ENCODE assay signal across 17 cellular contexts in the genomic region with DNA sequence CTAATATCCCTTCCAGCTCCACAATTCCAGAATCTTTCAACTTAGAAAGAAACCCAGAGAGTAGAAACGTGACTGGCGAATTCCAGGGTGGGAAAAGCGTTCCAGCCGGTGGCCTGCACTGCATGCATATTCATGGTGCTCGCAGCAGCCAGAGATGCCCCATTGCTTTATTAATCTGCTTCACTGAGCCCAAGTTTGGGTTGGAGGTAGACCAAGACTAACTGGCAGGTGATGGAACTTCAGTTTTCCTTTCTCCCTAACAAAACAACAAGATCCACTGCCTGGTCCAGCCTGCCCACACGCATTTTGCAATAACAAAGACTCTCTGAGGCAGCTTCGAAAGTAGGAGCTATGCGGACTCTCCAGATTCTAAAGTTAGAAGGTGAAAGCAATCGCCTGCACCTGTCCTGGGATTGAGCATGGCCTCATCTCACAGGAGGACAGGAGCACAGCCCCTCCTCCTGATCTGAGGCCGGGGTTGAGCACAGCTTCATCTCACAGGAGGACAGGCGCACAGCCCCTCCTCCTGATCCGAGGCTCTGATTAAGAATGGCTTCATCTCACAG.
DNase-seq lines count a peak whose midpoint lies in the region; ATAC-seq and TF ChIP-seq lines count a peak whose summit lies in the region.
"Had no signal": no experiment of that assay in that cellular context is flagged by ENCODE, and none has a peak within 500 bp of the region (broad histone marks: within the 10 kb centered on the region; RNA-seq: fewer than 3 reads in every experiment).

No MANE protein-coding gene starts in this region.

- no peaks in the 10 kb centered on the region for H3K9me3 Mint-ChIP-seq in WTC11
- H3K9me3 Mint-ChIP-seq: CD4-positive, alpha-beta T cell had no signal

- CTCF ChIA-PET in WTC11 (lab: Charles Lee), result interaction anchor here (0.5 to 3.7 kb wide), 3 partner anchors 13 to 180 kb away, joined by 3 to 29 read pairs (median 9); no protein-coding TSS in a partner anchor

- POLR2A ChIA-PET in WTC11 (lab: Charles Lee), result no interaction called here

- H3K27me3 Mint-ChIP-seq in WTC11 (ENCODE audit: low read depth), result no peaks in the 10 kb centered on the region; the same call in 1 of the 2 replicates

- H3K4me3 Mint-ChIP-seq in WTC11, result no peak overlapping the region
- H3K4me3 Mint-ChIP-seq: B cell; CD4-positive, alpha-beta T cell had no signal

- intact Hi-C loops in psoas muscle (cut with DNase I), result no loop called here

- in situ Hi-C loops in G401 (cut with HindIII; ENCODE audit: low sequenced_read_pairs), result no loop called here

- no peaks in the 10 kb centered on the region for H3K27me3 ChIP-seq in psoas muscle (ENCODE audit: insufficient read depth in 3 of 3, low read length in 2 of 3)

- ATAC-seq in WTC11, result peak; percentile 53
- peak in 2 of 4 donors; percentile 38 to 70 for ATAC-seq in psoas muscle
- ATAC-seq in HG03565 (IDR thresholded peaks at IDR 0.05; ENCODE audit: unreplicated experiment), result no peak
- ATAC-seq: HCT116 had no signal

- H3K4me1 ChIP-seq in psoas muscle, result no peaks in the 10 kb centered on the region

- H3K36me3 Mint-ChIP-seq in WTC11, result no peaks in the 10 kb centered on the region

- TF ChIP-seq CTCF in WTC11 (IDR thresholded peaks at IDR 0.05) (no peak), psoas muscle (IDR thresholded peaks at IDR 0.05) (no peak)

- DNase-seq in G401 (ENCODE audit: low spot score) (peak; percentile 58), WTC11 (ENCODE audit: low spot score) (no peak), cerebellar cortex (ENCODE audit: low spot score) (peak; percentile 42), psoas muscle (no peak), AG08396 (ENCODE audit: low spot score) (no peak), DMS53 treated with DMSO at 0.1 percent for 48 hours (lab: John Stamatoyannopoulos, UW; ENCODE audit: unreplicated experiment) (no peak)
- no peak for DNase-seq in central memory CD4-positive, alpha-beta T cell
- DNase-seq: ACHN; C1 segment of cervical spinal cord; Calu3; CD4-positive, alpha-beta T cell; DMS 273 treated with DMSO at 0.1 percent for 48 hours; DMS79; IMR-90 had no signal

- no peak overlapping the region for H3K4me3 ChIP-seq in psoas muscle

- H3K9me3 ChIP-seq in psoas muscle, result no peaks in the 10 kb centered on the region

- 61 to 69% (median 69%) methylated on average over 12 of the region's 12 CpGs for WGBS in psoas muscle, 3 donors

- peaks cover 21% of the 10 kb centered on the region for H3K4me1 Mint-ChIP-seq in WTC11
- H3K4me1 Mint-ChIP-seq: B cell had no signal

- H3K27ac Mint-ChIP-seq in WTC11, result no peak overlapping the region
- H3K27ac Mint-ChIP-seq: B cell; CD4-positive, alpha-beta T cell had no signal

- no peaks in the 10 kb centered on the region for H3K36me3 ChIP-seq in psoas muscle (ENCODE audit: insufficient read depth in 1 of 2, low read depth in 1 of 2)

- H3K27ac ChIP-seq in psoas muscle, result peak overlapping the region; percentile 2

TF ChIP-seq in WTC11, 78 proteins besides CTCF, POLR2A, EP300 and RAD21:
- TF ChIP-seq IRF2 (CRISPR knock-in tag; IDR thresholded peaks at IDR 0.05; ENCODE audit: borderline replicate concordance, low read depth), result no peak
- 0 out of 2 replicates have a peak, but pooled peaks have one; percentile 29 for TF ChIP-seq ZNF263 (CRISPR knock-in tag; IDR thresholded peaks at IDR 0.05; ENCODE audit: low read depth)

Comparison
In these comparisons a context has a peak if more than half of its experiments do, and no peak if none do; other contexts are left out.
1. DNase-seq: peak in G401 (single experiment) and cerebellar cortex (single experiment); none in WTC11 (single experiment), psoas muscle (0 of 2), central memory CD4-positive, alpha-beta T cell (single experiment), AG08396 (single experiment) and DMS53 treated with DMSO at 0.1 percent for 48 hours (single experiment).